11 cellular contexts compared by ENCODE assay signal in genomic region chr5:173969167-173970049, GRCh38.
DNase-seq lines count a peak whose midpoint lies in the region; FAIRE-seq lines count a peak whose summit lies in the region.
"Had no signal": no experiment of that assay in that cellular context is flagged by ENCODE, and none has a peak within 500 bp of the region (broad histone marks: within the 10 kb centered on the region; RNA-seq: fewer than 3 reads in every experiment).

No MANE protein-coding gene starts in this region.

- no peak for FAIRE-seq in RCC 7860 (lab: Jason Lieb, UNC)
- FAIRE-seq: endometrium had no signal

- H3K4me3 ChIP-seq in skeletal muscle cell (ENCODE audit: low read depth, low read length): no peak overlapping the region
- H3K4me3 ChIP-seq: thoracic aorta had no signal

- no peak overlapping the region for H3K4me3 Mint-ChIP-seq in T-helper 2 cell treated with Interferon-gamma antibody and Interleukin-4, amounts not matched to agents 5 μg/mL and 100 μg/mL, for 36 hours

- DNase-seq in NCI-H510A treated with DMSO at 0.1 percent for 48 hours (lab: John Stamatoyannopoulos, UW) (peak; percentile 26), NCI-H510A (lab: John Stamatoyannopoulos, UW) (no peak), RCC 7860 (ENCODE audit: low spot score) (peak; percentile 11), fibroblast of peridontal ligament (ENCODE audit: extremely low read depth) (peak; percentile 51), skeletal muscle cell (ENCODE audit: low read depth) (peak; percentile 17), GOT3 (lab: John Stamatoyannopoulos, UW) (no peak), DMS114 treated with DMSO at 0.1 percent for 48 hours (lab: John Stamatoyannopoulos, UW; ENCODE audit: unreplicated experiment) (no peak)
- DNase-seq in T-helper 2 cell treated with Interferon-gamma antibody and Interleukin-4, amounts not matched to agents 5 μg/mL and 100 μg/mL, for 36 hours (ENCODE audit: low spot score): no peak
- DNase-seq: NCI-H1930 had no signal

- peaks cover 5% of the 10 kb centered on the region for H3K4me1 Mint-ChIP-seq in T-helper 2 cell treated with Interferon-gamma antibody and Interleukin-4, amounts not matched to agents 5 μg/mL and 100 μg/mL, for 36 hours (ENCODE audit: low read depth)

- no peaks in the 10 kb centered on the region for H3K9me3 Mint-ChIP-seq in T-helper 2 cell treated with Interferon-gamma antibody and Interleukin-4, amounts not matched to agents 5 μg/mL and 100 μg/mL, for 36 hours

- H3K27me3 Mint-ChIP-seq in T-helper 2 cell treated with Interferon-gamma antibody and Interleukin-4, amounts not matched to agents 5 μg/mL and 100 μg/mL, for 36 hours (ENCODE audit: low read depth): peaks cover 2% of the 10 kb centered on the region

- H3K36me3 Mint-ChIP-seq in T-helper 2 cell treated with Interferon-gamma antibody and Interleukin-4, amounts not matched to agents 5 μg/mL and 100 μg/mL, for 36 hours (ENCODE audit: low read depth): no peaks in the 10 kb centered on the region

- no peak overlapping the region for H3K27ac Mint-ChIP-seq in T-helper 2 cell treated with Interferon-gamma antibody and Interleukin-4, amounts not matched to agents 5 μg/mL and 100 μg/mL, for 36 hours

Comparison
In these comparisons a context has a peak if more than half of its experiments do, and no peak if none do; other contexts are left out.
1. DNase-seq: peak in NCI-H510A treated with DMSO at 0.1 percent for 48 hours (single experiment), RCC 7860 (single experiment), fibroblast of peridontal ligament (single experiment) and skeletal muscle cell (single experiment); none in NCI-H510A (single experiment), GOT3 (single experiment), DMS114 treated with DMSO at 0.1 percent for 48 hours (single experiment) and T-helper 2 cell treated with Interferon-gamma antibody and Interleukin-4, amounts not matched to agents 5 μg/mL and 100 μg/mL, for 36 hours (single experiment).